ENCODE assay signal across 9 cellular contexts in genomic region chr22:26672590-26673468, GRCh38. TPM values are rescaled to one million over a fixed set of nuclear protein-coding genes. Genes with fewer than 3 reads are reported as not detected.
DNase-seq lines count a peak whose midpoint lies in the region; ATAC-seq and TF ChIP-seq lines count a peak whose summit lies in the region.
"Had no signal": no experiment of that assay in that cellular context is flagged by ENCODE, and none has a peak within 500 bp of the region (broad histone marks: within the 10 kb centered on the region; RNA-seq: fewer than 3 reads in every experiment).

No MANE protein-coding gene starts in this region.

- no peaks in the 10 kb centered on the region for H3K36me3 ChIP-seq in kidney epithelial cell (ENCODE audit: control insufficient read depth, insufficient read depth, low read length)

- H3K4me3 ChIP-seq in AG10803 (ENCODE audit: low read length) (peak overlapping the region; percentile 96), kidney epithelial cell (ENCODE audit: low read depth, low read length) (peak overlapping the region; percentile 68)

- no peaks in the 10 kb centered on the region for H3K27me3 ChIP-seq in kidney epithelial cell (ENCODE audit: control insufficient read depth, insufficient read depth, low read length)

- peak; percentile 96 for DNase-seq in AG10803 (ENCODE audit: low read depth)
- DNase-seq in NCI-H446 treated with DMSO at 0.1 percent for 48 hours (lab: John Stamatoyannopoulos, UW), result peak; percentile 93
- peak; percentile 90 for DNase-seq in activated CD4-positive, CD25-positive, alpha-beta regulatory T cell treated with anti-CD3 and anti-CD28 coated beads, Interleukin-2, amount 50 U/mL, for 72 hours
- DNase-seq in cerebellar nuclear complex (lab: John Stamatoyannopoulos, UW), result peak; percentile 17 to 46
- DNase-seq in kidney epithelial cell (ENCODE audit: low read depth), result peak; percentile 76
- peak; percentile 95 for DNase-seq in stimulated activated CD4-positive, alpha-beta T cell treated with anti-CD3 and anti-CD28 coated beads, Interleukin-15, amount 100 ng/mL, for 24 hours

- TF ChIP-seq CTCF in AG10803 (conservative IDR thresholded peaks at IDR 0.05; ENCODE audit: low read length) (peak; percentile 64), kidney epithelial cell (IDR thresholded peaks at IDR 0.05; ENCODE audit: insufficient read depth, low read length, poor library complexity, severe bottlenecking) (peak; percentile 68)

- ATAC-seq in GM18909 (IDR thresholded peaks at IDR 0.05; ENCODE audit: poor library complexity, unreplicated experiment), result peak; percentile 74
- ATAC-seq in HG03159 (IDR thresholded peaks at IDR 0.05; ENCODE audit: unreplicated experiment), result peak; percentile 53

RNA-seq across cellular contexts. Expression of gene MIAT, which starts 15.4 kb away (rescaled TPM):
- total RNA-seq in kidney epithelial cell, result 0.50 and 3.0 TPM in 2 replicates

RNA-seq across cellular contexts. Expression of gene CRYBA4, which starts 51.1 kb away (rescaled TPM):
- total RNA-seq in kidney epithelial cell, result not detected in 2 replicates
- total RNA-seq: frontal cortex had no signal

RNA-seq across cellular contexts. Expression of gene CRYBB1, which starts 55.0 kb away (rescaled TPM):
- not detected in 2 replicates for total RNA-seq in kidney epithelial cell

Comparison
In these comparisons a context has a peak if more than half of its experiments do, and no peak if none do; other contexts are left out.
1. Peak in every context shown above with its lines: DNase-seq, ATAC-seq and H3K4me3 ChIP-seq.
2. DNase-seq: peak in every context shown above with its lines; median percentile 96 in AG10803; 95 in stimulated activated CD4-positive, alpha-beta T cell treated with anti-CD3 and anti-CD28 coated beads, Interleukin-15, amount 100 ng/mL, for 24 hours; 93 in NCI-H446 treated with DMSO at 0.1 percent for 48 hours; 90 in activated CD4-positive, CD25-positive, alpha-beta regulatory T cell treated with anti-CD3 and anti-CD28 coated beads, Interleukin-2, amount 50 U/mL, for 72 hours; 76 in kidney epithelial cell; 32 in cerebellar nuclear complex.